10 cellular contexts compared by ENCODE assay signal in genomic region chr15:31482122-31482922, GRCh38.
A peak's percentile ranks its signal among the peaks of the same experiment; 100 is the strongest.
DNase-seq lines count a peak whose midpoint lies in the region; ATAC-seq and TF ChIP-seq lines count a peak whose summit lies in the region.
"Had no signal": no experiment of that assay in that cellular context is flagged by ENCODE, and none has a peak within 500 bp of the region (broad histone marks: within the 10 kb centered on the region; RNA-seq: fewer than 3 reads in every experiment).

No MANE protein-coding gene starts in this region.

- H3K27me3 ChIP-seq in Peyer's patch (no peaks in the 10 kb centered on the region), sigmoid colon (peaks cover 15 to 52% (median 21%) of the 10 kb centered on the region in 3 donors)

- intact Hi-C loops in sigmoid colon (cut with DNase I): no loop called here

- ATAC-seq in HG03457 (IDR thresholded peaks at IDR 0.05; ENCODE audit: unreplicated experiment): no peak

- TF ChIP-seq CTCF in Peyer's patch (IDR thresholded peaks at IDR 0.05) (no peak), coronary artery (IDR thresholded peaks at IDR 0.05) (no peak), sigmoid colon (IDR thresholded peaks at IDR 0.05) (no peak)

- no peaks in the 10 kb centered on the region for H3K9me3 ChIP-seq in Peyer's patch
- H3K9me3 ChIP-seq in sigmoid colon: no peaks in the 10 kb centered on the region

- in situ Hi-C loops in G401 (cut with HindIII; ENCODE audit: low sequenced_read_pairs): loop anchor here (25.0 kb wide), 1 partner anchor 270 kb away; no protein-coding TSS in a partner anchor

- peaks cover 0 to 7% (median 0%) of the 10 kb centered on the region in 4 donors for H3K4me1 ChIP-seq in Peyer's patch
- peaks cover 0 to 4% (median 0%) of the 10 kb centered on the region in 4 donors for H3K4me1 ChIP-seq in sigmoid colon

- DNase-seq in G401 (ENCODE audit: low spot score): peak; percentile 8
- DNase-seq in Peyer's patch: peak in 2 of 3 donors; percentile 9 to 39
- DNase-seq in coronary artery (ENCODE audit: low spot score): peak; percentile 66
- DNase-seq in sigmoid colon: peak; percentile 56
- no peak for DNase-seq in NCI-H187 (lab: John Stamatoyannopoulos, UW)
- no peak for DNase-seq in NCI-H82 (lab: John Stamatoyannopoulos, UW)
- DNase-seq in AG08395 (ENCODE audit: low spot score): no peak
- DNase-seq: NCI-H1694, SHP77 treated with DMSO at 0.1 percent for 48 hours had no signal

- H3K36me3 ChIP-seq in Peyer's patch (no peaks in the 10 kb centered on the region), sigmoid colon (no peaks in the 10 kb centered on the region)

- WGBS in sigmoid colon, 2 donors: 95 to 97% methylated on average over 38 of the region's 38 CpGs

- no peak for TF ChIP-seq POLR2A in Peyer's patch (IDR thresholded peaks at IDR 0.05)
- no peak for TF ChIP-seq POLR2A in sigmoid colon (IDR thresholded peaks at IDR 0.05)

- H3K4me3 ChIP-seq in Peyer's patch: peak overlapping the region in 3 of 4 donors; percentile 30 to 63 (median 52)
- no peak overlapping the region for H3K4me3 ChIP-seq in coronary artery
- no peak overlapping the region for H3K4me3 ChIP-seq in sigmoid colon

- TF ChIP-seq EP300 in sigmoid colon (IDR thresholded peaks at IDR 0.05): no peak

- no peak overlapping the region for H3K27ac ChIP-seq in Peyer's patch
- H3K27ac ChIP-seq in coronary artery: no peak overlapping the region
- H3K27ac ChIP-seq in sigmoid colon: no peak overlapping the region

Comparison
In these comparisons a context has a peak if more than half of its experiments do, and no peak if none do; other contexts are left out.
1. DNase-seq: peak in G401 (single experiment), Peyer's patch (2 of 3), coronary artery (single experiment) and sigmoid colon (single experiment); none in NCI-H187 (0 of 2), NCI-H82 (single experiment) and AG08395 (single experiment).
2. H3K4me3 ChIP-seq: peak in Peyer's patch (3 of 4); none in coronary artery (single experiment) and sigmoid colon (0 of 4).